In the genomic region with DNA sequence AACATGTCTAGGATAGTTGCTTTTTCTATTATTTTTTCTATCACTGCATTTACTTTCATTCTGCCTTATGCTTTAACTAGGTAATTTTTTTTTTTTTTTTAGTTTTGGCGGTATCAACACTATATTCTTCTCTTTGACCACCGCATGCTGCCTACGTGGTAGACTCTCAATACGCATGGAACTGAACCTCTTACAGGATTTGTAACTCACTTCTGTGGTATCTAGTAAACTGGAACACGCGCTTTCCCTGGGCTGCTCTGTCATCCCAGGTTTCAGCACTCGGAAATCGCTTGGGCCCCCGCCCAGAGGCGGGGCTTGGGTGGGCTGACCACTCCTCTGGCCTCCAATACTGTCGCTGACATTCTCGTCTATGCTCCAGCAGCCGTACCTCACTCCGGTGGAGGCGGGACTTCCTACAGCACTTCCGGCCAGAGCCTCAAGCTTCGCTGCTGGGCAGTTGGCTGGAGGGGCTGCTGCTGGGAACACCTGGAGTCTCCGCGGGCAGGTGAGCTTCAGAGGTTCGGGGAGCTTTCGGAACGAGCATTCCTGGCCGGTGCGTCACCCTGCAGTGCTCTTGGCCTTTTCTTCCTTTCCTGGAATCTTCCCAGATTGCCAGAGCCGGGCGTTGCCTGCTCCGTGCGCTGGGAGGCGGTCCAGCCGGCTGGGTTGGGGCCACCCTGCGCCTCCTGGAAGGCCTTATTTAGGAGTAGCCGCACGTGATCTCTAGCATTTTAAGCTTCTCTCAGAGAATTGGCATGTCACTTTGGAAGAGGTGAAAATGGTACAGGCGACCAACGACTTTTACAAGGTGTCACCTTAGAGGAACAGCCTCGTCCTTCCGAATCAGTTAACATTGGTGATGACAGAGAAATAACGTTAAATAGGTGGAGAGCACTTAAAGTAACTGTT, we compare ENCODE assay signal across 1 cellular context.
TF ChIP-seq lines count a peak whose summit lies in the region.

A gene with protein sequence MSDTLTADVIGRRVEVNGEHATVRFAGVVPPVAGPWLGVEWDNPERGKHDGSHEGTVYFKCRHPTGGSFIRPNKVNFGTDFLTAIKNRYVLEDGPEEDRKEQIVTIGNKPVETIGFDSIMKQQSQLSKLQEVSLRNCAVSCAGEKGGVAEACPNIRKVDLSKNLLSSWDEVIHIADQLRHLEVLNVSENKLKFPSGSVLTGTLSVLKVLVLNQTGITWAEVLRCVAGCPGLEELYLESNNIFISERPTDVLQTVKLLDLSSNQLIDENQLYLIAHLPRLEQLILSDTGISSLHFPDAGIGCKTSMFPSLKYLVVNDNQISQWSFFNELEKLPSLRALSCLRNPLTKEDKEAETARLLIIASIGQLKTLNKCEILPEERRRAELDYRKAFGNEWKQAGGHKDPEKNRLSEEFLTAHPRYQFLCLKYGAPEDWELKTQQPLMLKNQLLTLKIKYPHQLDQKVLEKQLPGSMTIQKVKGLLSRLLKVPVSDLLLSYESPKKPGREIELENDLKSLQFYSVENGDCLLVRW (plus strand): TSS at position 428 of the 909 bp plus-strand sequence. CDS start 12,623 bp downstream, outside the sequence.

TF ChIP-seq in GM12878, 131 proteins besides CTCF, POLR2A, EP300 and RAD21 (continued from another document):
- TF ChIP-seq, protein P1, sequence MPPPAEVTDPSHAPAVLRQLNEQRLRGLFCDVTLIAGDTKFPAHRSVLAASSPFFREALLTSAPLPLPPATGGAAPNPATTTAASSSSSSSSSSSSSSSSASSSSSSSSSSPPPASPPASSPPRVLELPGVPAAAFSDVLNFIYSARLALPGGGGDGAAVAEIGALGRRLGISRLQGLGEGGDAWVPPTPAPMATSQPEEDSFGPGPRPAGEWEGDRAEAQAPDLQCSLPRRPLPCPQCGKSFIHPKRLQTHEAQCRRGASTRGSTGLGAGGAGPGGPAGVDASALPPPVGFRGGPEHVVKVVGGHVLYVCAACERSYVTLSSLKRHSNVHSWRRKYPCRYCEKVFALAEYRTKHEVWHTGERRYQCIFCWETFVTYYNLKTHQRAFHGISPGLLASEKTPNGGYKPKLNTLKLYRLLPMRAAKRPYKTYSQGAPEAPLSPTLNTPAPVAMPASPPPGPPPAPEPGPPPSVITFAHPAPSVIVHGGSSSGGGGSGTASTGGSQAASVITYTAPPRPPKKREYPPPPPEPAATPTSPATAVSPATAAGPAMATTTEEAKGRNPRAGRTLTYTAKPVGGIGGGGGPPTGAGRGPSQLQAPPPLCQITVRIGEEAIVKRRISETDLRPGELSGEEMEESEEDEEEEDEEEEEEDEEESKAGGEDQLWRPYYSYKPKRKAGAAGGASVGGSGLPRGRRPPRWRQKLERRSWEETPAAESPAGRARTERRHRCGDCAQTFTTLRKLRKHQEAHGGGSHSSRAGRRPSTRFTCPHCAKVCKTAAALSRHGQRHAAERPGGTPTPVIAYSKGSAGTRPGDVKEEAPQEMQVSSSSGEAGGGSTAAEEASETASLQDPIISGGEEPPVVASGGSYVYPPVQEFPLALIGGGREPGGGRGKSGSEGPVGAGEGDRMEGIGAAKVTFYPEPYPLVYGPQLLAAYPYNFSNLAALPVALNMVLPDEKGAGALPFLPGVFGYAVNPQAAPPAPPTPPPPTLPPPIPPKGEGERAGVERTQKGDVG (CRISPR knock-in tag; IDR thresholded peaks at IDR 0.05), result no peak
- TF ChIP-seq CBX5 (IDR thresholded peaks at IDR 0.05; ENCODE audit: low read depth), result no peak
- TF ChIP-seq HDAC2 (IDR thresholded peaks at IDR 0.05), result no peak
- TF ChIP-seq, protein P2, sequence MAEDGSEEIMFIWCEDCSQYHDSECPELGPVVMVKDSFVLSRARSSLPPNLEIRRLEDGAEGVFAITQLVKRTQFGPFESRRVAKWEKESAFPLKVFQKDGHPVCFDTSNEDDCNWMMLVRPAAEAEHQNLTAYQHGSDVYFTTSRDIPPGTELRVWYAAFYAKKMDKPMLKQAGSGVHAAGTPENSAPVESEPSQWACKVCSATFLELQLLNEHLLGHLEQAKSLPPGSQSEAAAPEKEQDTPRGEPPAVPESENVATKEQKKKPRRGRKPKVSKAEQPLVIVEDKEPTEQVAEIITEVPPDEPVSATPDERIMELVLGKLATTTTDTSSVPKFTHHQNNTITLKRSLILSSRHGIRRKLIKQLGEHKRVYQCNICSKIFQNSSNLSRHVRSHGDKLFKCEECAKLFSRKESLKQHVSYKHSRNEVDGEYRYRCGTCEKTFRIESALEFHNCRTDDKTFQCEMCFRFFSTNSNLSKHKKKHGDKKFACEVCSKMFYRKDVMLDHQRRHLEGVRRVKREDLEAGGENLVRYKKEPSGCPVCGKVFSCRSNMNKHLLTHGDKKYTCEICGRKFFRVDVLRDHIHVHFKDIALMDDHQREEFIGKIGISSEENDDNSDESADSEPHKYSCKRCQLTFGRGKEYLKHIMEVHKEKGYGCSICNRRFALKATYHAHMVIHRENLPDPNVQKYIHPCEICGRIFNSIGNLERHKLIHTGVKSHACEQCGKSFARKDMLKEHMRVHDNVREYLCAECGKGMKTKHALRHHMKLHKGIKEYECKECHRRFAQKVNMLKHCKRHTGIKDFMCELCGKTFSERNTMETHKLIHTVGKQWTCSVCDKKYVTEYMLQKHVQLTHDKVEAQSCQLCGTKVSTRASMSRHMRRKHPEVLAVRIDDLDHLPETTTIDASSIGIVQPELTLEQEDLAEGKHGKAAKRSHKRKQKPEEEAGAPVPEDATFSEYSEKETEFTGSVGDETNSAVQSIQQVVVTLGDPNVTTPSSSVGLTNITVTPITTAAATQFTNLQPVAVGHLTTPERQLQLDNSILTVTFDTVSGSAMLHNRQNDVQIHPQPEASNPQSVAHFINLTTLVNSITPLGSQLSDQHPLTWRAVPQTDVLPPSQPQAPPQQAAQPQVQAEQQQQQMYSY (CRISPR knock-in tag; IDR thresholded peaks at IDR 0.05), result no peak
- no peak for TF ChIP-seq SMAD1 (IDR thresholded peaks at IDR 0.05; ENCODE audit: low read depth, partially characterized antibody)
- TF ChIP-seq, protein P3, sequence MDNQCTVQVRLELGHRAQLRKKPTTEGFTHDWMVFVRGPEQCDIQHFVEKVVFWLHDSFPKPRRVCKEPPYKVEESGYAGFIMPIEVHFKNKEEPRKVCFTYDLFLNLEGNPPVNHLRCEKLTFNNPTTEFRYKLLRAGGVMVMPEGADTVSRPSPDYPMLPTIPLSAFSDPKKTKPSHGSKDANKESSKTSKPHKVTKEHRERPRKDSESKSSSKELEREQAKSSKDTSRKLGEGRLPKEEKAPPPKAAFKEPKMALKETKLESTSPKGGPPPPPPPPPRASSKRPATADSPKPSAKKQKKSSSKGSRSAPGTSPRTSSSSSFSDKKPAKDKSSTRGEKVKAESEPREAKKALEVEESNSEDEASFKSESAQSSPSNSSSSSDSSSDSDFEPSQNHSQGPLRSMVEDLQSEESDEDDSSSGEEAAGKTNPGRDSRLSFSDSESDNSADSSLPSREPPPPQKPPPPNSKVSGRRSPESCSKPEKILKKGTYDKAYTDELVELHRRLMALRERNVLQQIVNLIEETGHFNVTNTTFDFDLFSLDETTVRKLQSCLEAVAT (IDR thresholded peaks at IDR 0.05), result peak; percentile 91
- TF ChIP-seq, protein P4, sequence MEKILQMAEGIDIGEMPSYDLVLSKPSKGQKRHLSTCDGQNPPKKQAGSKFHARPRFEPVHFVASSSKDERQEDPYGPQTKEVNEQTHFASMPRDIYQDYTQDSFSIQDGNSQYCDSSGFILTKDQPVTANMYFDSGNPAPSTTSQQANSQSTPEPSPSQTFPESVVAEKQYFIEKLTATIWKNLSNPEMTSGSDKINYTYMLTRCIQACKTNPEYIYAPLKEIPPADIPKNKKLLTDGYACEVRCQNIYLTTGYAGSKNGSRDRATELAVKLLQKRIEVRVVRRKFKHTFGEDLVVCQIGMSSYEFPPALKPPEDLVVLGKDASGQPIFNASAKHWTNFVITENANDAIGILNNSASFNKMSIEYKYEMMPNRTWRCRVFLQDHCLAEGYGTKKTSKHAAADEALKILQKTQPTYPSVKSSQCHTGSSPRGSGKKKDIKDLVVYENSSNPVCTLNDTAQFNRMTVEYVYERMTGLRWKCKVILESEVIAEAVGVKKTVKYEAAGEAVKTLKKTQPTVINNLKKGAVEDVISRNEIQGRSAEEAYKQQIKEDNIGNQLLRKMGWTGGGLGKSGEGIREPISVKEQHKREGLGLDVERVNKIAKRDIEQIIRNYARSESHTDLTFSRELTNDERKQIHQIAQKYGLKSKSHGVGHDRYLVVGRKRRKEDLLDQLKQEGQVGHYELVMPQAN (conservative IDR thresholded peaks at IDR 0.05), result peak; percentile 80
- TF ChIP-seq ZNF384 (IDR thresholded peaks at IDR 0.05; ENCODE audit: borderline replicate concordance, low read depth, low read length), result peak; percentile 61; the same call in 1 of the 2 replicates
- TF ChIP-seq RFX5 (IDR thresholded peaks at IDR 0.05; ENCODE audit: low read depth, low read length), result no peak
- no peak; a peak in 1 of 4 replicates for TF ChIP-seq ETV6 (conservative IDR thresholded peaks at IDR 0.05 in 1 of 2, IDR thresholded peaks at IDR 0.05 in 1 of 2; ENCODE audit: borderline replicate concordance in 1 of 2, low read depth in 1 of 2)
- no peak for TF ChIP-seq HDAC6 (IDR thresholded peaks at IDR 0.05; ENCODE audit: unreplicated experiment)
- TF ChIP-seq TARDBP (IDR thresholded peaks at IDR 0.05; ENCODE audit: borderline replicate concordance), result no peak
- TF ChIP-seq, protein P5, sequence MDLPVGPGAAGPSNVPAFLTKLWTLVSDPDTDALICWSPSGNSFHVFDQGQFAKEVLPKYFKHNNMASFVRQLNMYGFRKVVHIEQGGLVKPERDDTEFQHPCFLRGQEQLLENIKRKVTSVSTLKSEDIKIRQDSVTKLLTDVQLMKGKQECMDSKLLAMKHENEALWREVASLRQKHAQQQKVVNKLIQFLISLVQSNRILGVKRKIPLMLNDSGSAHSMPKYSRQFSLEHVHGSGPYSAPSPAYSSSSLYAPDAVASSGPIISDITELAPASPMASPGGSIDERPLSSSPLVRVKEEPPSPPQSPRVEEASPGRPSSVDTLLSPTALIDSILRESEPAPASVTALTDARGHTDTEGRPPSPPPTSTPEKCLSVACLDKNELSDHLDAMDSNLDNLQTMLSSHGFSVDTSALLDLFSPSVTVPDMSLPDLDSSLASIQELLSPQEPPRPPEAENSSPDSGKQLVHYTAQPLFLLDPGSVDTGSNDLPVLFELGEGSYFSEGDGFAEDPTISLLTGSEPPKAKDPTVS (IDR thresholded peaks at IDR 0.05; ENCODE audit: low read depth, low read length), result no peak
- TF ChIP-seq SREBF1 (IDR thresholded peaks at IDR 0.05; ENCODE audit: low read length), result no peak
- TF ChIP-seq BHLHE40 (IDR thresholded peaks at IDR 0.05; ENCODE audit: borderline replicate concordance in 1 of 2, low read depth in 2 of 2, low read length in 1 of 2), result peak; percentile 83 to 90
- TF ChIP-seq WRNIP1 (IDR thresholded peaks at IDR 0.05; ENCODE audit: borderline replicate concordance, low read depth, low read length), result no peak
- no peak for TF ChIP-seq CBX3 (IDR thresholded peaks at IDR 0.05; ENCODE audit: borderline replicate concordance, low read depth)
- TF ChIP-seq, protein P6, sequence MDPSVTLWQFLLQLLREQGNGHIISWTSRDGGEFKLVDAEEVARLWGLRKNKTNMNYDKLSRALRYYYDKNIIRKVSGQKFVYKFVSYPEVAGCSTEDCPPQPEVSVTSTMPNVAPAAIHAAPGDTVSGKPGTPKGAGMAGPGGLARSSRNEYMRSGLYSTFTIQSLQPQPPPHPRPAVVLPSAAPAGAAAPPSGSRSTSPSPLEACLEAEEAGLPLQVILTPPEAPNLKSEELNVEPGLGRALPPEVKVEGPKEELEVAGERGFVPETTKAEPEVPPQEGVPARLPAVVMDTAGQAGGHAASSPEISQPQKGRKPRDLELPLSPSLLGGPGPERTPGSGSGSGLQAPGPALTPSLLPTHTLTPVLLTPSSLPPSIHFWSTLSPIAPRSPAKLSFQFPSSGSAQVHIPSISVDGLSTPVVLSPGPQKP (IDR thresholded peaks at IDR 0.05; ENCODE audit: low read depth, low read length), result peak; percentile 38; the same call in 1 of the 2 replicates
- peak; percentile 10; the same call in 1 of the 2 replicates for TF ChIP-seq ATF7 (IDR thresholded peaks at IDR 0.05; ENCODE audit: low read depth)
- no peak for TF ChIP-seq PAX8 (IDR thresholded peaks at IDR 0.05)
- TF ChIP-seq HCFC1 (IDR thresholded peaks at IDR 0.05; ENCODE audit: low read length), result no peak; the same call in 1 of the 2 replicates
- 0 out of 2 replicates have a peak, but pooled peaks have one; percentile 20 for TF ChIP-seq TCF12 (IDR thresholded peaks at IDR 0.05; ENCODE audit: low read depth, low read length)
